In the genomic region with DNA sequence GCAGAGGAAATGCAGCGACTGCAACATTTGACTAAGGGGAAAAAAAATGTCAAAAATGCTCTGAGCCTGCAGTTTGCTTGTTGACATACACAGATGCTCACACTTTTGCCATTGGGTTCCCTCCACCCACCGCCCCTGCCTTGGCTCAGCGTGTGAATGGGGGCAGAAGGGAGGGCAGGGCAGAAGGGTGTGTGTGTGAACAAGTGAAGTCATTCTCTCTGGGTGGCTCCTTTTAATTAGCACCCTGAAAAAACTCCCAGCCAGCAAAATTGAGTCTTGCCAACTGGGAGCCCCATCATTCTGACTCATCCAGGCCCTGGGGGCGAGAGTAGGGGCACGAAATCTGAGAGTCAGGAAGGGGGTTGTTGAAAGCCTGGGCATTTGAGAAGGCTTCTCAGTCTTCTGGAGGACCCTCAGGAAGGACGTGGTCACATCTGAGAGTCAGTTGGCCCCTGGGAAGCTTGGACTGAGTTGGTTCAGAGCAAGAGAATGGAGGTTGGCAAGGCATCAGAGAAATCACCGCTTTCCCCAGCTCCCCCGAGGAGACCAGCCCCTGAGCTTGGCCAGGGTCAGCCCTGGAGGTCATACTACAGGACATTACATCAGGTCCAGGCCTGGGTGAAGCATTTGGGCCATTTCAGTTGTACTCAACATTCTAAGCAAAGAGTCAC, we compare ENCODE assay signal across 1 cellular context.
A peak's percentile ranks its signal among the peaks of the same experiment; 100 is the strongest.
TF ChIP-seq lines count a peak whose summit lies in the region.

No MANE protein-coding gene starts in this region.

TF ChIP-seq in endothelial cell of umbilical vein, 7 proteins besides CTCF, POLR2A, EP300 and RAD21:
- TF ChIP-seq GATA2 (IDR thresholded peaks at IDR 0.05; ENCODE audit: insufficient read depth, insufficient read length, low read depth, low read length): no peak
- peak; percentile 23 for TF ChIP-seq FOS (IDR thresholded peaks at IDR 0.05; ENCODE audit: borderline replicate concordance, insufficient read depth, low read length)
